In the genomic region with DNA sequence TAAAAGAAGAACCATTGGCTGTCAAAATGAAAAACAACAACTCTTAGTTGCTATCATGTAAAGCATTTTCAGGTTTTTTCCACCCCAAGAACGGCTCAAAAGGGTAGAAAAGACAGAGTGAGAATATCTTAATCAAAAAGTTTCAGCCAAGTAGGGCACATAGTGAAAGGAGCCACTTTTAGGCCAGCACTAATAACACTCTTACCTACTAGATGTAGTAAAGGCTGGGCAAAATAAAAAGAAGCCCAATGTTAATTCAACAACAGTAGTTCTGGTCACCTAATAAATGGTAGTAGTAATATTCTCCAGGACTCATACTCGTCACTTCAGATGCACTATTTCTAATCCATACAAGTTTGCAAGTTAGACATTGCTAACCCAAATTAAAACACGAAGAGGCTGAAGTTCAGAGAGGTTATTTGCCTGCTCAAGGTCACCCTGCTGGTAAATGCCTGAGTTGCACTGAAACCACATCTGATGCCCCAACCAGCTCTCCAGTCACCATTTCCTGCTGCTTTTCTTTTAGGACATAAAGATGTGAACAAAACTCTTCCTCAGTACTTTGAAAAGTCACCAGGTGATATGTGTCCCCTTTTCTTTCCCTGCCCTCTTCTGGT, we compare ENCODE assay signal across 1 cellular context.
TF ChIP-seq lines count a peak whose summit lies in the region.

No MANE protein-coding gene starts in this region.

TF ChIP-seq in GM12878, 131 proteins besides CTCF, POLR2A, EP300 and RAD21 (continued from another document):
- peak; percentile 25 for TF ChIP-seq KLF5 (IDR thresholded peaks at IDR 0.05; ENCODE audit: partially characterized antibody)
